In the genomic region with DNA sequence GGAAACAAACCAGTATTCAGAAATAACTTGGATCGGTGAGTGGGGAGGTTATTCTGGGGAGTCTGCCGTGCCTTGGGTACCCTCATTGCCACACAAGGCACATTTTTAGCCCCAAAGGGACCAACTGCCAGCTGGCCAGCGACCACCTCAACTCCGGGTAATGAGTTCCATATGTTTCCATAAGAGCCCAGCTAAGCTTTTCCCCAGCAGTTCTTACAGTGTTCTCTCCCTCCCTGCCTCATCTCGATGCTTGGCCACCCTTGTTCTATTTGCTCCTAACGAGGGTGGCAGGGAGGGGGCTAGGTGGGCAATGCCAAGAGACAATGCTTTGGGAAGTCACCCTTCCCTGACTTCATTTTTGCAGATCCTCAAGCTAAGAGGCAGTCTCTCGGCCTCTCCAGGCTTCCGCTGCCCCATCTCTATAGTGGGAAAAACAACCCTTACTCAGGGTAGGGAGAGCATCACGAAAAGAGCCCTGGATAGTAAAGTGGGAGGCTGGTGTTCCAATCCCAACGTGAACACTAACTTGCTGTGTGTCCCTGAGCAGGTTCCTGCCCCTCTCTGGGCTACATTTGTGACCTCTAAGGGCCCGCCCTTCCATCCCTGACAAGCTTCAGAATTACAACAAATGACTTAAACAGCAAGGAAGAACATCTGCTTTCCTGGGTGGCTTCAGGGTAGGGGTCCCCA, we compare ENCODE assay signal across 10 cellular contexts. TPM values are rescaled to one million over a fixed set of nuclear protein-coding genes. Genes with fewer than 3 reads are reported as not detected.
DNase-seq lines count a peak whose midpoint lies in the region; ATAC-seq, FAIRE-seq and TF ChIP-seq lines count a peak whose summit lies in the region.
"Had no signal": no experiment of that assay in that cellular context is flagged by ENCODE, and none has a peak within 500 bp of the region (broad histone marks: within the 10 kb centered on the region; RNA-seq: fewer than 3 reads in every experiment).

No MANE protein-coding gene starts in this region.

- no peak overlapping the region for H2AFZ ChIP-seq in GM12878 (ENCODE audit: control insufficient read depth, low read depth, low read length)

- no peak for DNase-seq in HFFc6
- DNase-seq in GM12878 (ENCODE audit: low read depth, low spot score) = no peak
- no peak for DNase-seq in naive thymus-derived CD4-positive, alpha-beta T cell
- no peak for DNase-seq in KBM-7
- DNase-seq in D721Med (ENCODE audit: insufficient read length, low spot score) = no peak
- no peak for DNase-seq in activated CD4-positive, alpha-beta T cell treated with anti-CD3 and anti-CD28 coated beads for 4 hours
- DNase-seq: amniotic stem cell had no signal

- no peaks in the 10 kb centered on the region for H3K36me3 ChIP-seq in GM12878 (ENCODE audit: control insufficient read depth in 2 of 2, insufficient read depth in 2 of 2, low read length in 1 of 2)
- H3K36me3 ChIP-seq in naive thymus-derived CD4-positive, alpha-beta T cell (ENCODE audit: control insufficient read depth in 2 of 3, insufficient read depth in 3 of 3, low read length in 3 of 3) = no peaks in the 10 kb centered on the region

- CTCF ChIA-PET in GM12878 (lab: Yijun Ruan, JAX) = interaction anchor here (1.2 to 24.4 kb wide), 8 partner anchors 9 to 105 kb away, joined by 3 to 959 read pairs (median 14); no protein-coding TSS in a partner anchor
- CTCF ChIA-PET in naive thymus-derived CD4-positive, alpha-beta T cell (lab: Charles Lee) = interaction anchor here (0.6 to 25.8 kb wide), 5 partner anchors 8 to 80 kb away, joined by 3 to 643 read pairs (median 3); no protein-coding TSS in a partner anchor

- peaks cover 10% of the 10 kb centered on the region for H3K79me2 ChIP-seq in GM12878 (ENCODE audit: control insufficient read depth, insufficient read depth, low read length)

- H3K27ac Mint-ChIP-seq in HFFc6 = peak overlapping the region; percentile 91
- peak overlapping the region; percentile 92 to 96 (median 96) for H3K27ac Mint-ChIP-seq in naive thymus-derived CD4-positive, alpha-beta T cell

- H3K9me3 Mint-ChIP-seq in HFFc6 = peaks cover 28% of the 10 kb centered on the region
- peaks cover 0 to 3% (median 0%) of the 10 kb centered on the region in 11 donors for H3K9me3 Mint-ChIP-seq in naive thymus-derived CD4-positive, alpha-beta T cell

- in situ Hi-C loops in GM12878 (cut with MboI) = no loop called here
- in situ Hi-C loops in KBM-7 (cut with MboI; ENCODE audit: low pct_unique_long_range_greater_than_20kb, low sequenced_read_pairs) = no loop called here

- peak overlapping the region; percentile 74 for H3K4me3 Mint-ChIP-seq in HFFc6
- peak overlapping the region; percentile 83 to 95 (median 90) for H3K4me3 Mint-ChIP-seq in naive thymus-derived CD4-positive, alpha-beta T cell

- intact Hi-C loops in GM12878 (cut with micrococcal nuclease; ENCODE audit: unreplicated experiment) = no loop called here
- intact Hi-C loops in naive thymus-derived CD4-positive, alpha-beta T cell (cut with micrococcal nuclease) = loop anchor here in 1 of 2 donors (10.0 kb wide), 1 partner anchor 191 kb away; a partner anchor contains a TSS

- TF ChIP-seq CTCF in 22Rv1 (IDR thresholded peaks at IDR 0.05) = no peak
- TF ChIP-seq CTCF in HFFc6 (IDR thresholded peaks at IDR 0.05) = no peak
- no peak for TF ChIP-seq CTCF in GM12878 (IDR thresholded peaks at IDR 0.05 in 2 of 3, conservative IDR thresholded peaks at IDR 0.05 in 1 of 3; ENCODE audit: control insufficient read depth in 2 of 3, extremely low read depth in 1 of 3, insufficient read depth in 1 of 3, low read depth in 3 of 3, low read length in 3 of 3)
- TF ChIP-seq CTCF in D721Med (IDR thresholded peaks at IDR 0.05; ENCODE audit: insufficient read depth, missing control alignments) = no peak

- ATAC-seq in GM12878 (no peak), HG02884 (IDR thresholded peaks at IDR 0.05; ENCODE audit: unreplicated experiment) (no peak)
- ATAC-seq in naive thymus-derived CD4-positive, alpha-beta T cell = no peak

- POLR2A ChIA-PET in GM12878 (lab: Charles Lee) = interaction anchor here (0.9 to 9.2 kb wide), 7 partner anchors 15 to 83 kb away, joined by 3 to 206 read pairs (median 11); no protein-coding TSS in a partner anchor
- POLR2A ChIA-PET in naive thymus-derived CD4-positive, alpha-beta T cell (lab: Charles Lee) = interaction anchor here (0.6 to 57.7 kb wide), 8 partner anchors 8 to 79 kb away, joined by 3 to 1267 read pairs (median 40); no protein-coding TSS in a partner anchor

- no TSS peak for BruUV-seq in GM12878 (replicated peaks; lab: Mats Ljungman, UMichigan)

- H3K27me3 ChIP-seq in GM12878 (replicated peaks in 1 of 2; ENCODE audit: control insufficient read depth in 2 of 2, insufficient read depth in 2 of 2, low read length in 1 of 2) = no peaks in the 10 kb centered on the region
- no peaks in the 10 kb centered on the region for H3K27me3 ChIP-seq in naive thymus-derived CD4-positive, alpha-beta T cell (ENCODE audit: control insufficient read depth in 2 of 2, insufficient read depth in 2 of 2, low read length in 2 of 2)

- no peaks in the 10 kb centered on the region for H3K9me3 ChIP-seq in GM12878 (replicated peaks; ENCODE audit: control insufficient read depth, insufficient read depth, low read length)
- H3K9me3 ChIP-seq in naive thymus-derived CD4-positive, alpha-beta T cell (ENCODE audit: control insufficient read depth in 2 of 3, low read length in 3 of 3) = no peaks in the 10 kb centered on the region

- no peak for TF ChIP-seq RAD21 in GM12878 (IDR thresholded peaks at IDR 0.05; ENCODE audit: insufficient read depth, low read depth, low read length)

- no peak for TF ChIP-seq EP300 in GM12878 (IDR thresholded peaks at IDR 0.05; ENCODE audit: borderline replicate concordance in 1 of 2, control insufficient read depth in 1 of 2, low read depth in 2 of 2, low read length in 2 of 2)

- H3K4me1 Mint-ChIP-seq in HFFc6 (ENCODE audit: low read depth) = peaks cover 60% of the 10 kb centered on the region
- peaks cover 27 to 72% (median 60%) of the 10 kb centered on the region in 7 donors for H3K4me1 Mint-ChIP-seq in naive thymus-derived CD4-positive, alpha-beta T cell

- TF ChIP-seq POLR2A in GM12878 (IDR thresholded peaks at IDR 0.05; ENCODE audit: low read depth, low read length) = no peak

- peaks cover 52% of the 10 kb centered on the region for H3K27me3 Mint-ChIP-seq in HFFc6 (ENCODE audit: insufficient read depth)
- H3K27me3 Mint-ChIP-seq in naive thymus-derived CD4-positive, alpha-beta T cell = peaks cover 0 to 7% (median 0%) of the 10 kb centered on the region in 5 donors

- peaks cover 43% of the 10 kb centered on the region for H3K4me1 ChIP-seq in GM12878 (ENCODE audit: control insufficient read depth, insufficient read depth, low read length)
- H3K4me1 ChIP-seq in naive thymus-derived CD4-positive, alpha-beta T cell (ENCODE audit: control insufficient read depth in 2 of 2, insufficient read depth in 2 of 2, low read length in 2 of 2) = peaks cover 16 to 49% of the 10 kb centered on the region in 2 donors

- 89% methylated on average over 11 of the region's 11 CpGs for WGBS in GM12878 (ENCODE audit: insufficient coverage, insufficient replicate concordance, low lambda C conversion rate, missing lambda C conversion rate)

- H3K27ac ChIP-seq in 22Rv1 = peak overlapping the region; percentile 100
- no peak overlapping the region for H3K27ac ChIP-seq in GM12878 (ENCODE audit: control insufficient read depth, insufficient read depth)
- peak overlapping the region; percentile 91 for H3K27ac ChIP-seq in naive thymus-derived CD4-positive, alpha-beta T cell (ENCODE audit: low read depth, low read length)

- H4K20me1 ChIP-seq in GM12878 (ENCODE audit: control insufficient read depth, insufficient read depth) = no peaks in the 10 kb centered on the region

- peak overlapping the region; percentile 62; the same call in 1 of the 2 replicates for H3K4me3 ChIP-seq in GM12878
- H3K4me3 ChIP-seq in naive thymus-derived CD4-positive, alpha-beta T cell (ENCODE audit: low read length) = no peak overlapping the region

- RAD21 ChIA-PET in GM12878 (lab: Charles Lee; ENCODE audit: unreplicated experiment) = interaction anchor here (1.1 to 21.6 kb wide), 5 partner anchors 8 to 83 kb away, joined by 3 to 561 read pairs (median 12); no protein-coding TSS in a partner anchor

- peak overlapping the region; percentile 86; the same call in 1 of the 2 replicates for H3K4me2 ChIP-seq in GM12878 (ENCODE audit: control insufficient read depth, insufficient read depth)

- peaks cover 19% of the 10 kb centered on the region for H3K36me3 Mint-ChIP-seq in HFFc6 (ENCODE audit: low read depth)
- H3K36me3 Mint-ChIP-seq in naive thymus-derived CD4-positive, alpha-beta T cell = peaks cover 0 to 5% (median 4%) of the 10 kb centered on the region in 5 donors

- SMC1A ChIA-PET in GM12878 (lab: Charles Lee; ENCODE audit: uncharacterized antibody, unreplicated experiment) = interaction anchor here (0.9 to 17.8 kb wide), 10 partner anchors 8 to 81 kb away, joined by 3 to 584 read pairs (median 12); no protein-coding TSS in a partner anchor

- no peak for FAIRE-seq in GM12878 (lab: Jason Lieb, UNC)
- FAIRE-seq in D721Med (lab: Jason Lieb, UNC) = no peak
- FAIRE-seq: RCC 7860 had no signal

- H3K9ac ChIP-seq in GM12878 (ENCODE audit: control insufficient read depth, insufficient read depth, low read length) = peak overlapping the region; percentile 75; the same call in 1 of the 2 replicates

RNA-seq across cellular contexts. Expression of a gene that starts 6.0 kb away (rescaled TPM):
- total RNA-seq in HFFc6 (2021; fragmentation: NEBNext Ultra II Directional; extraction: Animal tissue kit (Norgen Biotek cat#: 25700)) = 100 to 1,000 TPM; 560 to 690 (median 604) TPM
- 69.8 and 72.4 TPM in 2 replicates for total RNA-seq in GM12878 (2013; cell fraction: nucleolus; rRNA removed)
- total RNA-seq in GM12878 (2014; rRNA removed) (403 and 449 TPM in 2 replicates), GM12878 (2014; rRNA removed; fragmentation: Illumina TruSeq; extraction: Trizol) (129 and 136 TPM in 2 replicates), GM12878 (2021) (278 and 285 TPM in 2 replicates)
- polyA plus RNA-seq in GM12878 (2011; ENCODE audit: low read depth) = 28.8 TPM
- polyA plus RNA-seq in GM12878 (2011; rRNA removed) (33.6 and 44.0 TPM in 2 replicates), GM12878 (2014; fragmentation: Illumina TruSeq; extraction: Trizol) (44.0 and 122 TPM in 2 replicates), GM12878 (2014; fragmentation: Nextera tagmentation; extraction: Ambion mirVana) (100 to 1,000 TPM in 1 of 2 experiments, 10 to 100 TPM in 1; 42.7 to 104 TPM), GM12878 (2014; rRNA removed) (389 and 394 TPM in 2 replicates), GM12878 (2016; fragmentation: Nextera tagmentation; extraction: Ambion mirVana) (100 to 1,000 TPM; 459 to 475 TPM)
- polyA plus RNA-seq in GM12878 (2011; cell fraction: cytosol; rRNA removed) = 121 and 124 TPM in 2 replicates
- 76.0 and 85.6 TPM in 2 replicates for polyA plus RNA-seq in GM12878 (2011; cell fraction: nucleus; rRNA removed)
- 61.0 and 127 TPM in 2 replicates for polyA plus RNA-seq in GM12878 (2012)
- 19.2 and 51.3 TPM in 2 replicates for polyA minus RNA-seq in GM12878 (2011; rRNA and poly(A)+ RNA removed)
- polyA minus RNA-seq in GM12878 (2011; cell fraction: cytosol; rRNA and poly(A)+ RNA removed) = 35.9 and 41.3 TPM in 2 replicates
- polyA minus RNA-seq in GM12878 (2011; cell fraction: nucleus; rRNA and poly(A)+ RNA removed) = 76.6 and 97.0 TPM in 2 replicates
- total RNA-seq in naive thymus-derived CD4-positive, alpha-beta T cell = 10 to 100 TPM; 14.8 to 89.4 (median 34.1) TPM
- 10 to 100 TPM; 13.0 to 28.3 TPM for polyA plus RNA-seq in naive thymus-derived CD4-positive, alpha-beta T cell

RNA-seq across cellular contexts. Expression of a gene that starts 22.3 kb away (rescaled TPM):
- 1 to 10 TPM in 5 of 6 experiments, under 1 TPM in 1; 0.83 to 2.1 (median 1.9) TPM for total RNA-seq in HFFc6 (2021; fragmentation: NEBNext Ultra II Directional; extraction: Animal tissue kit (Norgen Biotek cat#: 25700))
- 14.2 and 14.7 TPM in 2 replicates for total RNA-seq in GM12878 (2013; cell fraction: nucleolus; rRNA removed)
- total RNA-seq in GM12878 (2014; rRNA removed) = 23.7 and 24.6 TPM in 2 replicates
- 13.4 and 14.7 TPM in 2 replicates for total RNA-seq in GM12878 (2014; rRNA removed; fragmentation: Illumina TruSeq; extraction: Trizol)
- 24.0 and 27.2 TPM in 2 replicates for total RNA-seq in GM12878 (2021)
- 3.7 TPM for polyA plus RNA-seq in GM12878 (2011; ENCODE audit: low read depth)
- 2.3 and 3.8 TPM in 2 replicates for polyA plus RNA-seq in GM12878 (2011; rRNA removed)
- 5.3 and 5.9 TPM in 2 replicates for polyA plus RNA-seq in GM12878 (2011; cell fraction: cytosol; rRNA removed)
- polyA plus RNA-seq in GM12878 (2011; cell fraction: nucleus; rRNA removed) = 6.6 and 13.6 TPM in 2 replicates
- 3.7 and 5.5 TPM in 2 replicates for polyA plus RNA-seq in GM12878 (2012)
- 9.0 and 14.5 TPM in 2 replicates for polyA plus RNA-seq in GM12878 (2014; fragmentation: Illumina TruSeq; extraction: Trizol)
- 1 to 10 TPM; 4.3 to 4.6 TPM for polyA plus RNA-seq in GM12878 (2014; fragmentation: Nextera tagmentation; extraction: Ambion mirVana)
- polyA plus RNA-seq in GM12878 (2014; rRNA removed) = 10.4 and 12.2 TPM in 2 replicates
- 10 to 100 TPM; 17.5 to 18.0 TPM for polyA plus RNA-seq in GM12878 (2016; fragmentation: Nextera tagmentation; extraction: Ambion mirVana)
- 6.4 and 10.4 TPM in 2 replicates for polyA minus RNA-seq in GM12878 (2011; rRNA and poly(A)+ RNA removed)
- 4.5 and 6.9 TPM in 2 replicates for polyA minus RNA-seq in GM12878 (2011; cell fraction: cytosol; rRNA and poly(A)+ RNA removed)
- polyA minus RNA-seq in GM12878 (2011; cell fraction: nucleus; rRNA and poly(A)+ RNA removed) = 4.4 and 8.8 TPM in 2 replicates
- total RNA-seq in naive thymus-derived CD4-positive, alpha-beta T cell = 10 to 100 TPM in 1 of 5 experiments, 1 to 10 TPM in 1, under 1 TPM in 2, not detected in 1; 0.14 to 65.7 (median 2.5) TPM
- polyA plus RNA-seq in naive thymus-derived CD4-positive, alpha-beta T cell = not detected
